ENCODE assay signal across 3 cellular contexts in the genomic region with DNA sequence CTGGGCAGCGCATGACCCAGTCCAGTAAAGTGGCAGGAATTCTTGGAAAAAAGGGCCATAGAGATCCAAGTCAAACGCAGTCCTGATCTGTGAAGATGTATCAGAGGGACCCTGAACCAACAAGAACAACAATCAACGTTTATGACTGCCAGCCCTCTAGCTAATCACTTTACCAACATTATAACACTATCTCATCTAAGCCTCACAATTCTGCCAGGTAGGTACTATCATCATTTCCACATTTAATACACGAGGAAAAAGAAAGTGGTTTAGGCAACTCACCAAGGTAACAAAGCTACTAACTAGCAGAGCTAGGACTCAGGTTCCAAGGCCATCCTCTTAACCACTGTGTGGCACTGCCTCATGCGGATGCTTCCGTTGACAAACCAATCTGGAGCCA.
TF ChIP-seq lines count a peak whose summit lies in the region.

No MANE protein-coding gene starts in this region.

TF ChIP-seq in HEK293, 187 proteins besides CTCF, POLR2A, EP300 and RAD21:
- TF ChIP-seq ZNF37A (tag by site-specific recombination; IDR thresholded peaks at IDR 0.05) (no peak), ZNF664 (tag by site-specific recombination; IDR thresholded peaks at IDR 0.05) (peak; percentile 97), ZNF544 (tag by site-specific recombination; IDR thresholded peaks at IDR 0.05) (no peak)

TF ChIP-seq in IMR-90, 13 proteins besides CTCF, POLR2A, EP300 and RAD21:
- TF ChIP-seq BHLHE40 (IDR thresholded peaks at IDR 0.05; ENCODE audit: low read depth, low read length) (no peak), CHD1 (IDR thresholded peaks at IDR 0.05; ENCODE audit: low read depth, low read length) (no peak), SMC3 (IDR thresholded peaks at IDR 0.05; ENCODE audit: low read depth, low read length) (no peak), RCOR1 (IDR thresholded peaks at IDR 0.05; ENCODE audit: insufficient replicate concordance, low read length) (no peak), CEBPB (IDR thresholded peaks at IDR 0.05; ENCODE audit: low read depth, low read length) (no peak), MXI1 (IDR thresholded peaks at IDR 0.05; ENCODE audit: borderline replicate concordance, low read depth, low read length) (no peak), MAFK (IDR thresholded peaks at IDR 0.05; ENCODE audit: low read depth, low read length) (no peak), NFE2L2 (IDR thresholded peaks at IDR 0.05; ENCODE audit: low read depth, low read length) (no peak), RFX5 (IDR thresholded peaks at IDR 0.05; ENCODE audit: low read depth, low read length) (no peak), FOS (IDR thresholded peaks at IDR 0.05; ENCODE audit: low read depth, low read length) (no peak), MAZ (IDR thresholded peaks at IDR 0.05; ENCODE audit: borderline replicate concordance, low read depth, low read length) (no peak)
- TF ChIP-seq, protein P1, sequence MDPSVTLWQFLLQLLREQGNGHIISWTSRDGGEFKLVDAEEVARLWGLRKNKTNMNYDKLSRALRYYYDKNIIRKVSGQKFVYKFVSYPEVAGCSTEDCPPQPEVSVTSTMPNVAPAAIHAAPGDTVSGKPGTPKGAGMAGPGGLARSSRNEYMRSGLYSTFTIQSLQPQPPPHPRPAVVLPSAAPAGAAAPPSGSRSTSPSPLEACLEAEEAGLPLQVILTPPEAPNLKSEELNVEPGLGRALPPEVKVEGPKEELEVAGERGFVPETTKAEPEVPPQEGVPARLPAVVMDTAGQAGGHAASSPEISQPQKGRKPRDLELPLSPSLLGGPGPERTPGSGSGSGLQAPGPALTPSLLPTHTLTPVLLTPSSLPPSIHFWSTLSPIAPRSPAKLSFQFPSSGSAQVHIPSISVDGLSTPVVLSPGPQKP (IDR thresholded peaks at IDR 0.05; ENCODE audit: borderline replicate concordance, low read depth, low read length), result no peak
- TF ChIP-seq, protein P2, sequence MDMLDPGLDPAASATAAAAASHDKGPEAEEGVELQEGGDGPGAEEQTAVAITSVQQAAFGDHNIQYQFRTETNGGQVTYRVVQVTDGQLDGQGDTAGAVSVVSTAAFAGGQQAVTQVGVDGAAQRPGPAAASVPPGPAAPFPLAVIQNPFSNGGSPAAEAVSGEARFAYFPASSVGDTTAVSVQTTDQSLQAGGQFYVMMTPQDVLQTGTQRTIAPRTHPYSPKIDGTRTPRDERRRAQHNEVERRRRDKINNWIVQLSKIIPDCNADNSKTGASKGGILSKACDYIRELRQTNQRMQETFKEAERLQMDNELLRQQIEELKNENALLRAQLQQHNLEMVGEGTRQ (IDR thresholded peaks at IDR 0.05; ENCODE audit: low read depth, low read length), result no peak

TF ChIP-seq in endothelial cell of umbilical vein, 7 proteins besides CTCF, POLR2A, EP300 and RAD21:
- no peak for TF ChIP-seq GATA2 (IDR thresholded peaks at IDR 0.05; ENCODE audit: insufficient read depth, insufficient read length, low read depth, low read length)
- TF ChIP-seq FOS (IDR thresholded peaks at IDR 0.05; ENCODE audit: borderline replicate concordance, insufficient read depth, low read length), result no peak
- TF ChIP-seq JUN (IDR thresholded peaks at IDR 0.05; ENCODE audit: borderline replicate concordance, insufficient read depth, insufficient read length, low read depth), result no peak
- no peak for TF ChIP-seq POLR2AphosphoS5 (IDR thresholded peaks at IDR 0.05; ENCODE audit: insufficient read depth, low read depth, low read length)
- TF ChIP-seq, protein P3, sequence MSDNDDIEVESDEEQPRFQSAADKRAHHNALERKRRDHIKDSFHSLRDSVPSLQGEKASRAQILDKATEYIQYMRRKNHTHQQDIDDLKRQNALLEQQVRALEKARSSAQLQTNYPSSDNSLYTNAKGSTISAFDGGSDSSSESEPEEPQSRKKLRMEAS (IDR thresholded peaks at IDR 0.05; ENCODE audit: insufficient read depth, insufficient read length), result no peak
- TF ChIP-seq EZH2 (IDR thresholded peaks at IDR 0.05; ENCODE audit: borderline replicate concordance, low read depth, low read length, severe bottlenecking), result no peak
- no peak for TF ChIP-seq MYC (IDR thresholded peaks at IDR 0.05; ENCODE audit: low read depth, low read length)
